Comparison of ENCODE assay signal across 15 cellular contexts in genomic region chr2:81650048-81650971, GRCh38.
DNase-seq lines count a peak whose midpoint lies in the region; ATAC-seq and TF ChIP-seq lines count a peak whose summit lies in the region.
"Had no signal": no experiment of that assay in that cellular context is flagged by ENCODE, and none has a peak within 500 bp of the region (broad histone marks: within the 10 kb centered on the region; RNA-seq: fewer than 3 reads in every experiment).

No MANE protein-coding gene starts in this region.

- in situ Hi-C loops in GM13977 (cut with MboI; ENCODE audit: low pct_unique_long_range_greater_than_20kb, low sequenced_read_pairs, unreplicated experiment), result no loop called here

- H3F3A ChIP-seq in OCI-LY1 (ENCODE audit: insufficient read depth, low read length), result no peaks in the 10 kb centered on the region

- H2AFZ ChIP-seq in OCI-LY1 (ENCODE audit: low read length), result no peak overlapping the region

- H3K79me2 ChIP-seq in OCI-LY1 (ENCODE audit: insufficient read depth, low read length), result no peaks in the 10 kb centered on the region

- ATAC-seq in HG02763 (IDR thresholded peaks at IDR 0.05; ENCODE audit: unreplicated experiment), result no peak
- ATAC-seq: activated T-cell treated with anti-CD3 and anti-CD28 coated beads, Interleukin-2, amount 50 U/mL, for 4 hours; lower lobe of right lung had no signal

- H3K4me2 ChIP-seq in OCI-LY1 (ENCODE audit: low read length), result no peak overlapping the region

- H4K20me1 ChIP-seq in OCI-LY1 (ENCODE audit: insufficient read depth, low read length), result no peaks in the 10 kb centered on the region

- TF ChIP-seq CTCF in 22Rv1 (IDR thresholded peaks at IDR 0.05) (peak; percentile 55), GM13977 (IDR thresholded peaks at IDR 0.05; ENCODE audit: extremely low read depth, insufficient read depth, missing control alignments) (peak; percentile 28), OCI-LY1 (IDR thresholded peaks at IDR 0.05; ENCODE audit: low read length) (peak; percentile 40; the same call in 1 of the 2 replicates), epithelial cell of esophagus (IDR thresholded peaks at IDR 0.05; ENCODE audit: insufficient read depth, low read depth, low read length, missing control alignments) (no peak)

- H3K9me3 ChIP-seq in OCI-LY1 (ENCODE audit: low read length), result no peaks in the 10 kb centered on the region
- H3K9me3 ChIP-seq: lower lobe of right lung had no signal

- H3K36me3 ChIP-seq in OCI-LY1 (ENCODE audit: insufficient read depth, low read length), result no peaks in the 10 kb centered on the region
- H3K36me3 ChIP-seq: lower lobe of right lung had no signal

- no peaks in the 10 kb centered on the region for H3K4me1 ChIP-seq in OCI-LY1 (ENCODE audit: insufficient read depth, low read length, severe bottlenecking)
- H3K4me1 ChIP-seq: lower lobe of right lung had no signal

- H3K27ac ChIP-seq in 22Rv1, result no peak overlapping the region
- no peak overlapping the region for H3K27ac ChIP-seq in OCI-LY1 (ENCODE audit: low read depth, low read length, poor library complexity, severe bottlenecking)
- H3K27ac ChIP-seq: lower lobe of right lung had no signal

- no peaks in the 10 kb centered on the region for H3K27me3 ChIP-seq in OCI-LY1 (ENCODE audit: insufficient read depth, low read length)

- no peak overlapping the region for H3K9ac ChIP-seq in OCI-LY1 (ENCODE audit: low read length)

- H3K9me2 ChIP-seq in OCI-LY1 (ENCODE audit: low read depth, low read length), result no peaks in the 10 kb centered on the region

- DNase-seq in GM13977 (ENCODE audit: low spot score) (no peak), epithelial cell of esophagus (ENCODE audit: low read depth) (peak; percentile 31), OCI-M2 (lab: John Stamatoyannopoulos, UW; ENCODE audit: unreplicated experiment) (no peak), NCI-H345 treated with DMSO at 0.1 percent for 48 hours (lab: John Stamatoyannopoulos, UW; ENCODE audit: unreplicated experiment) (no peak), cerebellum (ENCODE audit: low spot score) (no peak)
- DNase-seq: activated B cell treated with CpG ODN at 0.5 μM for 24 hours; activated T-cell treated with anti-CD3 and anti-CD28 coated beads, Interleukin-2, amount 50 U/mL, for 4 hours; AML-193; amniotic stem cell; lower lobe of right lung; NCI-H2171; SHP77 had no signal

- no peak overlapping the region for H3K4me3 ChIP-seq in OCI-LY1 (ENCODE audit: low read depth, low read length, poor library complexity, severe bottlenecking)
- no peak overlapping the region for H3K4me3 ChIP-seq in epithelial cell of esophagus (ENCODE audit: low read length)
- H3K4me3 ChIP-seq: lower lobe of right lung had no signal
